9 cellular contexts compared by ENCODE assay signal in the genomic region with DNA sequence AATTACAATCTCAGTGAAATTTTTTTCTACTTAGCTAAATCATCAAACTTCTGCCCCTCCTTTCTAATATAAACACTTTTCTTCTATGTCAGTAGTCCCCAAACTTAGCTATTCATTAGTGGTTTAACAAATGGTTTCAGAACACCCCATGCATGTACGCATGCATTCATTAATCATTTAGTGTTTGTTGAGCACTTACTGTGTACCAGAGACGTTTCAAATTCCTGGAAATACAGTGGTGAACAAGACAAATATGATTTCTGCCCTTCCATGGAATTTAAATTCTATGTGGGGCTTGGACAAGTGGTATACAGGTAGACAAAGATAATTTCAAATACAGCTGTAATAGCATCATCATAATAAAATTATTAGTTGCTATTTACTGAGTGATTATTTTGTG. TPM values are rescaled to one million over a fixed set of nuclear protein-coding genes. Genes with fewer than 3 reads are reported as not detected.
DNase-seq lines count a peak whose midpoint lies in the region; ATAC-seq, FAIRE-seq and TF ChIP-seq lines count a peak whose summit lies in the region.
"Had no signal": no experiment of that assay in that cellular context is flagged by ENCODE, and none has a peak within 500 bp of the region (broad histone marks: within the 10 kb centered on the region; RNA-seq: fewer than 3 reads in every experiment).

No MANE protein-coding gene starts in this region.

- H2AFZ ChIP-seq in HepG2 (ENCODE audit: low read length), result no peak overlapping the region

- H3K27me3 ChIP-seq in breast epithelium (no peaks in the 10 kb centered on the region), HepG2 (ENCODE audit: control insufficient read depth in 1 of 2, insufficient read depth in 2 of 2, low read length in 2 of 2) (no peaks in the 10 kb centered on the region; a peak in 1 of 5 replicates), subcutaneous abdominal adipose tissue (ENCODE audit: control insufficient read depth in 5 of 5, insufficient read depth in 4 of 5, low read length in 5 of 5) (no peaks in the 10 kb centered on the region)

- peaks cover 6% of the 10 kb centered on the region for H3K36me3 Mint-ChIP-seq in MCF 10A (ENCODE audit: insufficient read depth, unreplicated experiment)
- H3K36me3 Mint-ChIP-seq in activated naive CD4-positive, alpha-beta T cell treated with anti-CD3 and anti-CD28 coated beads, Interleukin-2, amount 50 U/mL, for 72 hours, result peaks cover 7 to 13% of the 10 kb centered on the region in 2 donors

- TF ChIP-seq EP300 in HepG2 (IDR thresholded peaks at IDR 0.05; ENCODE audit: low read depth in 2 of 2, low read length in 2 of 2), result no peak
- TF ChIP-seq EP300 in HepG2 (CRISPR knock-in tag; IDR thresholded peaks at IDR 0.05; ENCODE audit: borderline replicate concordance), result no peak

- H3K4me1 ChIP-seq in breast epithelium (no peaks in the 10 kb centered on the region), HepG2 (ENCODE audit: insufficient read depth, low read length) (peaks cover 71% of the 10 kb centered on the region), subcutaneous abdominal adipose tissue (ENCODE audit: control insufficient read depth in 5 of 5, insufficient read depth in 5 of 5, low read length in 5 of 5) (peaks cover 0 to 26% (median 23%) of the 10 kb centered on the region in 5 donors)

- intact Hi-C loops in MCF 10A (cut with micrococcal nuclease) (no loop called here), breast epithelium (cut with DNase I; ENCODE audit: low total_unique reads) (no loop called here), HepG2 (cut with micrococcal nuclease; ENCODE audit: unreplicated experiment) (loop anchor here (2.0 to 5.0 kb wide), 2 partner anchors 24 to 49 kb away; no protein-coding TSS in a partner anchor), posterior vena cava (cut with DNase I) (no loop called here)

- peaks cover 50% of the 10 kb centered on the region for H3K79me2 ChIP-seq in HepG2 (ENCODE audit: insufficient read depth, low read length)

- no peak for TF ChIP-seq POLR2A in breast epithelium (IDR thresholded peaks at IDR 0.05)
- no peak for TF ChIP-seq POLR2A in HepG2 (IDR thresholded peaks at IDR 0.05; ENCODE audit: insufficient read depth in 1 of 2, low read depth in 2 of 2, low read length in 2 of 2)

- WGBS in HepG2 (ENCODE audit: low lambda C conversion rate), result 35% methylated on average over 2 of the region's 2 CpGs

- H3K4me1 Mint-ChIP-seq in MCF 10A (ENCODE audit: insufficient read depth, unreplicated experiment), result peaks cover 15% of the 10 kb centered on the region

- TF ChIP-seq CTCF in MCF 10A (IDR thresholded peaks at IDR 0.05; ENCODE audit: unreplicated experiment) (no peak), breast epithelium (IDR thresholded peaks at IDR 0.05) (no peak), HepG2 (CRISPR knock-in tag; IDR thresholded peaks at IDR 0.05) (no peak)

- no peaks in the 10 kb centered on the region for H3K9me3 ChIP-seq in breast epithelium
- no peaks in the 10 kb centered on the region for H3K9me3 ChIP-seq in HepG2 (ENCODE audit: low read length)
- no peaks in the 10 kb centered on the region for H3K9me3 ChIP-seq in subcutaneous abdominal adipose tissue (ENCODE audit: control insufficient read depth in 5 of 5, low read length in 5 of 5)

- H3K27ac ChIP-seq in breast epithelium (peak overlapping the region in 1 of 2 donors; percentile 95), HepG2 (ENCODE audit: extremely low read length, insufficient read depth, low read length) (no peak overlapping the region), subcutaneous abdominal adipose tissue (ENCODE audit: low read depth, low read length) (peak overlapping the region; percentile 92)

- no peak for TF ChIP-seq RAD21 in HepG2 (CRISPR knock-in tag; IDR thresholded peaks at IDR 0.05)

- peaks cover 6% of the 10 kb centered on the region for H3K9me3 Mint-ChIP-seq in MCF 10A (ENCODE audit: unreplicated experiment)
- H3K9me3 Mint-ChIP-seq in activated naive CD4-positive, alpha-beta T cell treated with anti-CD3 and anti-CD28 coated beads, Interleukin-2, amount 50 U/mL, for 72 hours, result peaks cover 0 to 6% of the 10 kb centered on the region in 2 donors

- no peaks in the 10 kb centered on the region for H3K27me3 Mint-ChIP-seq in MCF 10A (ENCODE audit: insufficient read depth, unreplicated experiment)

- H4K20me1 ChIP-seq in HepG2 (ENCODE audit: insufficient read depth, low read length), result no peaks in the 10 kb centered on the region

- peak overlapping the region; percentile 85 for H3K4me3 Mint-ChIP-seq in MCF 10A (ENCODE audit: unreplicated experiment)

- CTCF ChIA-PET in MCF 10A (lab: Yijun Ruan, JAX), result interaction anchor here (1.0 to 1.1 kb wide), 2 partner anchors 9 to 36 kb away, joined by 3 read pairs; no protein-coding TSS in a partner anchor
- CTCF ChIA-PET in HepG2 (lab: Yijun Ruan, JAX; ENCODE audit: low intra/inter-chr PET ratio, low total read pairs), result no interaction called here

- in situ Hi-C loops in HepG2 (cut with HindIII; ENCODE audit: extremely low pct_ligation_motif_present, low pct_unique_long_range_greater_than_20kb), result no loop called here

- DNase-seq in MCF 10A (ENCODE audit: unreplicated experiment) (no peak), breast epithelium (ENCODE audit: low spot score in 2 of 2) (no peak), HepG2 (ENCODE audit: low spot score) (no peak), SHP77 treated with DMSO at 0.1 percent for 48 hours (lab: John Stamatoyannopoulos, UW) (no peak), posterior vena cava (ENCODE audit: low spot score) (no peak)
- no peak for DNase-seq in activated naive CD4-positive, alpha-beta T cell treated with anti-CD3 and anti-CD28 coated beads, Interleukin-2, amount 50 U/mL, for 72 hours (ENCODE audit: low spot score in 2 of 2)
- DNase-seq: amniotic stem cell had no signal

- H3K27ac Mint-ChIP-seq in MCF 10A (ENCODE audit: low read depth, unreplicated experiment), result peak overlapping the region; percentile 87
- H3K27ac Mint-ChIP-seq in activated naive CD4-positive, alpha-beta T cell treated with anti-CD3 and anti-CD28 coated beads, Interleukin-2, amount 50 U/mL, for 72 hours, result peak overlapping the region; percentile 45 to 90

- no peak for FAIRE-seq in HepG2 (lab: Jason Lieb, UNC)

- peak overlapping the region; percentile 78 for H3K4me2 ChIP-seq in HepG2 (ENCODE audit: low read depth, low read length)

- H3K9ac ChIP-seq in HepG2 (ENCODE audit: insufficient read depth, low read depth, low read length), result peak overlapping the region; percentile 84
- H3K9ac ChIP-seq in subcutaneous abdominal adipose tissue (ENCODE audit: low read length in 5 of 5), result peak overlapping the region in 4 of 5 donors; percentile 89 to 93 (median 92)

- no TSS peak for BruUV-seq in MCF 10A (replicated peaks; lab: Mats Ljungman, UMichigan)
- no TSS peak for BruUV-seq in HepG2 (replicated peaks; lab: Mats Ljungman, UMichigan)

- no peak for ATAC-seq in activated naive CD4-positive, alpha-beta T cell treated with anti-CD3 and anti-CD28 coated beads, Interleukin-2, amount 50 U/mL, for 72 hours
- ATAC-seq in HepG2, result no peak
- ATAC-seq in GM19463 (IDR thresholded peaks at IDR 0.05; ENCODE audit: unreplicated experiment), result no peak

- H3K36me3 ChIP-seq in breast epithelium (no peaks in the 10 kb centered on the region), HepG2 (replicated peaks in 1 of 2; ENCODE audit: control insufficient read depth in 1 of 2, insufficient read depth in 2 of 2, low read length in 2 of 2) (no peaks in the 10 kb centered on the region), subcutaneous abdominal adipose tissue (ENCODE audit: control insufficient read depth in 5 of 5, insufficient read depth in 5 of 5, low read length in 5 of 5) (no peaks in the 10 kb centered on the region)

- H3K4me3 ChIP-seq in breast epithelium (peak overlapping the region in 1 of 3 donors; percentile 84), HepG2 (replicated peaks in 1 of 3; ENCODE audit: insufficient read depth in 1 of 3, low read depth in 2 of 3, low read length in 3 of 3) (peak overlapping the region; percentile 88 to 96 (median 95); a peak in 5 of 6 replicates), subcutaneous abdominal adipose tissue (ENCODE audit: low read depth in 1 of 5, low read length in 5 of 5) (peak overlapping the region in 4 of 5 donors; percentile 87 to 93 (median 93))

- POLR2A ChIA-PET in MCF 10A (lab: Yijun Ruan, JAX), result interaction anchor here (0.7 to 2.0 kb wide), 7 partner anchors 11 to 428 kb away, joined by 3 to 5 read pairs (median 4); no protein-coding TSS in a partner anchor
- POLR2A ChIA-PET in HepG2 (lab: Yijun Ruan, JAX), result no interaction called here

TF ChIP-seq in HepG2, 621 proteins besides CTCF, POLR2A, EP300 and RAD21:
- no peak for TF ChIP-seq ATF7 (IDR thresholded peaks at IDR 0.05)
- TF ChIP-seq ATF7 (CRISPR knock-in tag; IDR thresholded peaks at IDR 0.05), result no peak
- peak; percentile 54; the same call in 1 of the 2 replicates for TF ChIP-seq BCL6 (CRISPR knock-in tag; IDR thresholded peaks at IDR 0.05)

RNA-seq across cellular contexts. Expression of gene ZBTB40, which starts 1.5 kb away (rescaled TPM):
- total RNA-seq in MCF 10A (2022), result 20.4 and 25.2 TPM in 2 replicates
- 10 to 100 TPM; 15.7 to 24.6 (median 22.0) TPM for total RNA-seq in breast epithelium
- total RNA-seq in activated naive CD4-positive, alpha-beta T cell treated with anti-CD3 and anti-CD28 coated beads, Interleukin-2, amount 50 U/mL, for 72 hours, result 10 to 100 TPM; 15.9 to 16.3 TPM
- total RNA-seq in HepG2 (2016; rRNA removed; fragmentation: Illumina TruSeq; extraction: Trizol), result 14.7 and 16.5 TPM in 2 replicates
- 19.7 and 21.4 TPM in 2 replicates for total RNA-seq in HepG2 (2016; cell fraction: cytosol; rRNA removed; fragmentation: Illumina TruSeq; extraction: Trizol; ENCODE audit: low read depth)
- 12.3 and 15.2 TPM in 2 replicates for total RNA-seq in HepG2 (2016; cell fraction: insoluble cytoplasmic fraction; rRNA removed; fragmentation: Illumina TruSeq; extraction: Trizol)
- 9.5 and 11.9 TPM in 2 replicates for total RNA-seq in HepG2 (2016; cell fraction: membrane; rRNA removed; fragmentation: Illumina TruSeq; extraction: Trizol)
- total RNA-seq in HepG2 (2016; cell fraction: nucleus; rRNA removed; fragmentation: Illumina TruSeq; extraction: Trizol), result 27.6 and 28.2 TPM in 2 replicates
- 8.8 and 10.5 TPM in 2 replicates for polyA plus RNA-seq in HepG2 (2011; rRNA removed)
- 2.8 and 2.9 TPM in 2 replicates for polyA plus RNA-seq in HepG2 (2011; cell fraction: cytosol; rRNA removed)
- polyA plus RNA-seq in HepG2 (2011; cell fraction: nucleus; rRNA removed), result 58.3 and 61.4 TPM in 2 replicates
- 9.2 and 10.4 TPM in 2 replicates for polyA plus RNA-seq in HepG2 (2012)
- polyA plus RNA-seq in HepG2 (2016; cell fraction: cytosol; fragmentation: Illumina TruSeq; extraction: Trizol; ENCODE audit: low read depth), result 0.26 and 0.31 TPM in 2 replicates
- 4.9 and 6.4 TPM in 2 replicates for polyA plus RNA-seq in HepG2 (2016; cell fraction: insoluble cytoplasmic fraction; fragmentation: Illumina TruSeq; extraction: Trizol; ENCODE audit: low read depth)
- polyA plus RNA-seq in HepG2 (2016; cell fraction: membrane; fragmentation: Illumina TruSeq; extraction: Trizol; ENCODE audit: low read depth), result 0.66 TPM in 2 replicates
- polyA plus RNA-seq in HepG2 (2016; cell fraction: nucleus; fragmentation: Illumina TruSeq; extraction: Trizol; ENCODE audit: insufficient read depth, low read depth), result 40.6 and 43.4 TPM in 2 replicates
- 16.1 and 26.2 TPM in 2 replicates for polyA minus RNA-seq in HepG2 (2011; rRNA and poly(A)+ RNA removed; ENCODE audit: low replicate concordance)
- polyA minus RNA-seq in HepG2 (2011; cell fraction: cytosol; rRNA and poly(A)+ RNA removed), result 5.2 and 5.8 TPM in 2 replicates
- 25.9 and 28.1 TPM in 2 replicates for polyA minus RNA-seq in HepG2 (2011; cell fraction: nucleus; rRNA and poly(A)+ RNA removed)
- 10 to 100 TPM; 14.9 to 17.2 TPM for total RNA-seq in posterior vena cava
